Comparison of ENCODE assay signal across 10 cellular contexts in the genomic region with DNA sequence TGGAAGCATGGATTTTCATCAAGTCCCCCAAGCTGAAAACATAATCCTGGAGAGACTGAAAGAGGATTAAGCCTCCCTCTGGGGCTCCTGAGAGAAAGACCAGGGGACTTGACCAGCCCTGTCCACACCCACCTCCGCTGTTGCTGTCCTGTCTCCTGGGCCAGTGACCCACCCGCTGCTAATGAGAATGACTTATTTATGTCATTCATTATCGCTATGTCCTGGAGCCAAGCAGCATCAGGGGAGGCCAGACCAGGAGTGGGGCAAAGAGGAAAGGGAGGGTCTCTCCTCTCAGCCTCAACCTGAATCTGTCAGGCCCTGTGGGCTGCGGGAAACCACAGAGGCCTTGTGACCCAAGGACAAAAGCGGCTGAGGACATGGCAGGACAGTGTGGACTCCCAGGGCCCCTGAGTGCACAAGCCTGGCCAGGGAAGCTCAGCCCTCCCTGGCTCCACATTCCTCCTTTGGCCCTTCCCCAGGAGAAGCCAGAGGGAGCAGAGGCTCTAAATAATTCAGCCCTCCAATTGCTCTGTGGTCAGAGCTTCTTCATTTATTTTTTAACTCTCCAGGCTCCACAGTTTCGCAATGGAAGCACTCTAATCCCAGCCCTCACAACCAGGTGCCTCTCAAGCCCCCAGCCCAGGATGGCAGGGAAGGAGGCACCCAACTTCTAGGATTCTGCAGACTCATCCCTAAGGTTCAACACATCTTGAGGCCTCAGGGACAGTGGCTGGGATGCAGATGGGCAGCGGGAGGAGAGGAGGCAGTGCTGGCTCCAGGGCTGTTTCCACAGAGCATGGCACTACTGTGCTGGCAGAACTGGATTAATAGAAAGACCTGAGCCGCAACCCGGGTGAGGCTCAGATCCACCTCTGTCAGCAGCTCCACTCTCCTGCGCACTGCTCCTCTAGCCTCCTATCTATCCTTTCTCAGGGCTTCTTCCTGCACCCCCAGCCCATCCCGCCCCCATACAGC. TPM values are rescaled to one million over a fixed set of nuclear protein-coding genes. Genes with fewer than 3 reads are reported as not detected.
DNase-seq lines count a peak whose midpoint lies in the region; ATAC-seq and TF ChIP-seq lines count a peak whose summit lies in the region.
"Had no signal": no experiment of that assay in that cellular context is flagged by ENCODE, and none has a peak within 500 bp of the region (broad histone marks: within the 10 kb centered on the region; RNA-seq: fewer than 3 reads in every experiment).

No MANE protein-coding gene starts in this region.

- H3K4me1 Mint-ChIP-seq in mesothelial cell of epicardium, result peaks cover 60% of the 10 kb centered on the region

- no peak for ATAC-seq in HG03175 (IDR thresholded peaks at IDR 0.05; ENCODE audit: unreplicated experiment)
- ATAC-seq: activated T-helper 17 cell treated with anti-CD3 and anti-CD28 coated beads, Interleukin-2, amount 50 U/mL, for 72 hours had no signal

- H3K36me3 ChIP-seq in duodenal mucosa (ENCODE audit: control insufficient read depth in 1 of 2, insufficient read depth in 2 of 2, low read length in 2 of 2) (no peaks in the 10 kb centered on the region), vagina (no peaks in the 10 kb centered on the region), BE2C (no peaks in the 10 kb centered on the region)

- no peaks in the 10 kb centered on the region for H3K27me3 Mint-ChIP-seq in mesothelial cell of epicardium (ENCODE audit: low read depth)

- peak overlapping the region; percentile 20 for H3K4me3 Mint-ChIP-seq in mesothelial cell of epicardium
- H3K4me3 Mint-ChIP-seq: activated T-helper 17 cell treated with anti-CD3 and anti-CD28 coated beads, Interleukin-2, amount 50 U/mL, for 72 hours had no signal

- H3K9me3 Mint-ChIP-seq in mesothelial cell of epicardium, result no peaks in the 10 kb centered on the region
- H3K9me3 Mint-ChIP-seq: activated T-helper 17 cell treated with anti-CD3 and anti-CD28 coated beads, Interleukin-2, amount 50 U/mL, for 72 hours had no signal

- intact Hi-C loops in vagina (cut with DNase I), result loop anchor here (5.0 kb wide), 1 partner anchor 44 kb away; no protein-coding TSS in a partner anchor

- DNase-seq in NCI-H524 (lab: John Stamatoyannopoulos, UW) (peak; percentile 30 to 70), NCI-H524 treated with DMSO at 0.1 percent for 48 hours (lab: John Stamatoyannopoulos, UW) (no peak), mesothelial cell of epicardium (ENCODE audit: low spot score in 2 of 2, unreplicated experiment in 2 of 2) (no peak), vagina (ENCODE audit: extremely low spot score in 2 of 2) (no peak), BE2C (no peak), NCI-H774 (lab: John Stamatoyannopoulos, UW) (no peak)
- DNase-seq: AML-193 had no signal

- TF ChIP-seq POLR2A in vagina (IDR thresholded peaks at IDR 0.05), result no peak

- H3K27ac ChIP-seq in duodenal mucosa (ENCODE audit: low read depth, low read length), result peak overlapping the region; percentile 89
- peak overlapping the region; percentile 78 for H3K27ac ChIP-seq in vagina

- TF ChIP-seq CTCF in mesothelial cell of epicardium (IDR thresholded peaks at IDR 0.05; ENCODE audit: unreplicated experiment) (no peak), vagina (IDR thresholded peaks at IDR 0.05) (no peak), BE2C (IDR thresholded peaks at IDR 0.05; ENCODE audit: low read depth, low read length) (no peak)

- peak overlapping the region; percentile 38 to 57 for H3K9ac ChIP-seq in duodenal mucosa (ENCODE audit: low read depth in 1 of 2, low read length in 2 of 2)

- H3K36me3 Mint-ChIP-seq in mesothelial cell of epicardium, result no peaks in the 10 kb centered on the region

- H3K27me3 ChIP-seq in duodenal mucosa (ENCODE audit: control insufficient read depth in 1 of 2, insufficient read depth in 2 of 2, low read length in 2 of 2) (no peaks in the 10 kb centered on the region), vagina (no peaks in the 10 kb centered on the region), BE2C (no peaks in the 10 kb centered on the region)

- H3K9me3 ChIP-seq in duodenal mucosa (ENCODE audit: control insufficient read depth in 1 of 2, low read length in 2 of 2) (no peaks in the 10 kb centered on the region), vagina (no peaks in the 10 kb centered on the region), BE2C (no peaks in the 10 kb centered on the region)

- peak overlapping the region; percentile 98 for H3K27ac Mint-ChIP-seq in mesothelial cell of epicardium
- H3K27ac Mint-ChIP-seq: activated T-helper 17 cell treated with anti-CD3 and anti-CD28 coated beads, Interleukin-2, amount 50 U/mL, for 72 hours had no signal

- H3K4me1 ChIP-seq in duodenal mucosa (ENCODE audit: control insufficient read depth in 1 of 2, insufficient read depth in 2 of 2, low read length in 2 of 2), result peaks cover 31 to 32% of the 10 kb centered on the region in 2 donors
- H3K4me1 ChIP-seq in vagina, result peaks cover 93% of the 10 kb centered on the region
- H3K4me1 ChIP-seq in BE2C, result no peaks in the 10 kb centered on the region; the same call in 1 of the 2 replicates

- H3K4me3 ChIP-seq in duodenal mucosa (ENCODE audit: low read depth in 1 of 2, low read length in 2 of 2) (no peak overlapping the region), vagina (peak overlapping the region in 1 of 2 donors; percentile 17), BE2C (ENCODE audit: low read depth, low read length) (no peak overlapping the region)

RNA-seq across cellular contexts. Expression of a gene that starts 19.1 kb away (rescaled TPM):
- total RNA-seq in mesothelial cell of epicardium (37.0 to 38.7 TPM (median 37.8 TPM) in 3 replicates), vagina (28.7 TPM)
- 19.9 TPM for polyA plus RNA-seq in BE2C (2012; ENCODE audit: insufficient read depth, insufficient read length, low read depth)

RNA-seq across cellular contexts. Expression of a gene that starts 51.9 kb away (rescaled TPM):
- total RNA-seq in mesothelial cell of epicardium, result 80.6 to 84.9 TPM (median 82.5 TPM) in 3 replicates
- total RNA-seq in vagina, result 86.2 TPM
- 58.5 TPM for polyA plus RNA-seq in BE2C (2012; ENCODE audit: insufficient read depth, insufficient read length, low read depth)

Comparison
In these comparisons a context has a peak if more than half of its experiments do, and no peak if none do; other contexts are left out.
1. DNase-seq: peak in NCI-H524 (2 of 2); none in NCI-H524 treated with DMSO at 0.1 percent for 48 hours (single experiment), mesothelial cell of epicardium (0 of 2), vagina (0 of 2), BE2C (single experiment) and NCI-H774 (single experiment).